8 cellular contexts compared by ENCODE assay signal in genomic region chr12:91406920-91407341, GRCh38.
A peak's percentile ranks its signal among the peaks of the same experiment; 100 is the strongest.
DNase-seq lines count a peak whose midpoint lies in the region; ATAC-seq and TF ChIP-seq lines count a peak whose summit lies in the region.

No MANE protein-coding gene starts in this region.

- in situ Hi-C loops in SK-MEL-5 (cut with HindIII; ENCODE audit: low pct_unique_long_range_greater_than_20kb, low sequenced_read_pairs), result no loop called here

- no peak overlapping the region for H3K27ac Mint-ChIP-seq in activated CD4-positive, alpha-beta T cell treated with anti-CD3 and anti-CD28 coated beads for 36 hours
- H3K27ac Mint-ChIP-seq in activated CD4-positive, alpha-beta T cell treated with anti-CD3 and anti-CD28 coated beads, Interleukin-2, amount 10 ng/mL, durations not matched to agents 7 days and 5 days, result no peak overlapping the region
- no peak overlapping the region for H3K27ac Mint-ChIP-seq in natural killer cell treated with Interleukin-12 subunit alpha and Interleukin-12 subunit beta and Interleukin-15 and Interleukin-18, amount 100 ng/mL, for 72 hours
- no peak overlapping the region for H3K27ac Mint-ChIP-seq in osteocyte (ENCODE audit: unreplicated experiment)

- intact Hi-C loops in activated CD4-positive, alpha-beta T cell treated with anti-CD3 and anti-CD28 coated beads for 36 hours (cut with DNase I, micrococcal nuclease), result no loop called here

- H3K4me1 ChIP-seq in BE2C, result no peaks in the 10 kb centered on the region

- ATAC-seq in activated CD4-positive, alpha-beta T cell treated with anti-CD3 and anti-CD28 coated beads for 36 hours, result peak; percentile 42
- peak; percentile 83 for ATAC-seq in HG02852 (IDR thresholded peaks at IDR 0.05; ENCODE audit: unreplicated experiment)
- peak; percentile 9 to 68 for ATAC-seq in natural killer cell treated with Interleukin-12 subunit alpha and Interleukin-12 subunit beta and Interleukin-15 and Interleukin-18, amount 100 ng/mL, for 72 hours

- no peaks in the 10 kb centered on the region for H3K36me3 ChIP-seq in BE2C

- no peaks in the 10 kb centered on the region for H3K9me3 ChIP-seq in BE2C

- H3K27me3 Mint-ChIP-seq in activated CD4-positive, alpha-beta T cell treated with anti-CD3 and anti-CD28 coated beads for 36 hours, result peaks cover 3% of the 10 kb centered on the region
- H3K27me3 Mint-ChIP-seq in activated CD4-positive, alpha-beta T cell treated with anti-CD3 and anti-CD28 coated beads, Interleukin-2, amount 10 ng/mL, durations not matched to agents 7 days and 5 days, result no peaks in the 10 kb centered on the region
- H3K27me3 Mint-ChIP-seq in natural killer cell treated with Interleukin-12 subunit alpha and Interleukin-12 subunit beta and Interleukin-15 and Interleukin-18, amount 100 ng/mL, for 72 hours, result peaks cover 16 to 26% of the 10 kb centered on the region in 2 donors
- H3K27me3 Mint-ChIP-seq in osteocyte (ENCODE audit: unreplicated experiment), result no peaks in the 10 kb centered on the region

- no peaks in the 10 kb centered on the region for H3K27me3 ChIP-seq in BE2C

- peak; percentile 21 for DNase-seq in activated CD4-positive, alpha-beta T cell treated with anti-CD3 and anti-CD28 coated beads for 36 hours
- DNase-seq in activated CD4-positive, alpha-beta T cell treated with anti-CD3 and anti-CD28 coated beads, Interleukin-2, amount 10 ng/mL, durations not matched to agents 7 days and 5 days, result no peak
- DNase-seq in SK-MEL-5 (ENCODE audit: low read depth, low spot score), result peak; percentile 64
- no peak for DNase-seq in natural killer cell treated with Interleukin-12 subunit alpha and Interleukin-12 subunit beta and Interleukin-15 and Interleukin-18, amount 100 ng/mL, for 72 hours (ENCODE audit: low spot score)
- no peak for DNase-seq in osteocyte (ENCODE audit: extremely low spot score, unreplicated experiment)
- no peak for DNase-seq in BE2C
- DNase-seq in SIG-M5 treated with dmso at 0.1 percent for 504 hours (lab: John Stamatoyannopoulos, UW; ENCODE audit: unreplicated experiment), result no peak

- no peaks in the 10 kb centered on the region for H3K9me3 Mint-ChIP-seq in activated CD4-positive, alpha-beta T cell treated with anti-CD3 and anti-CD28 coated beads for 36 hours (ENCODE audit: low read depth)
- H3K9me3 Mint-ChIP-seq in activated CD4-positive, alpha-beta T cell treated with anti-CD3 and anti-CD28 coated beads, Interleukin-2, amount 10 ng/mL, durations not matched to agents 7 days and 5 days, result no peaks in the 10 kb centered on the region
- no peaks in the 10 kb centered on the region for H3K9me3 Mint-ChIP-seq in natural killer cell treated with Interleukin-12 subunit alpha and Interleukin-12 subunit beta and Interleukin-15 and Interleukin-18, amount 100 ng/mL, for 72 hours
- no peaks in the 10 kb centered on the region for H3K9me3 Mint-ChIP-seq in osteocyte (ENCODE audit: unreplicated experiment)

- H3K4me3 ChIP-seq in BE2C (ENCODE audit: low read depth, low read length), result no peak overlapping the region

- CTCF ChIA-PET in activated CD4-positive, alpha-beta T cell treated with anti-CD3 and anti-CD28 coated beads for 36 hours (lab: Charles Lee), result interaction anchor here (1.2 kb wide), 1 partner anchor 26 kb away, joined by 4 read pairs; no protein-coding TSS in a partner anchor
- CTCF ChIA-PET in activated CD4-positive, alpha-beta T cell treated with anti-CD3 and anti-CD28 coated beads, Interleukin-2, amount 10 ng/mL, durations not matched to agents 7 days and 5 days (lab: Charles Lee), result no interaction called here

- no peak overlapping the region for H3K4me3 Mint-ChIP-seq in activated CD4-positive, alpha-beta T cell treated with anti-CD3 and anti-CD28 coated beads for 36 hours
- no peak overlapping the region for H3K4me3 Mint-ChIP-seq in activated CD4-positive, alpha-beta T cell treated with anti-CD3 and anti-CD28 coated beads, Interleukin-2, amount 10 ng/mL, durations not matched to agents 7 days and 5 days
- H3K4me3 Mint-ChIP-seq in natural killer cell treated with Interleukin-12 subunit alpha and Interleukin-12 subunit beta and Interleukin-15 and Interleukin-18, amount 100 ng/mL, for 72 hours, result no peak overlapping the region
- H3K4me3 Mint-ChIP-seq in osteocyte (ENCODE audit: unreplicated experiment), result no peak overlapping the region

- H3K36me3 Mint-ChIP-seq in activated CD4-positive, alpha-beta T cell treated with anti-CD3 and anti-CD28 coated beads for 36 hours (ENCODE audit: low read depth), result no peaks in the 10 kb centered on the region
- no peaks in the 10 kb centered on the region for H3K36me3 Mint-ChIP-seq in activated CD4-positive, alpha-beta T cell treated with anti-CD3 and anti-CD28 coated beads, Interleukin-2, amount 10 ng/mL, durations not matched to agents 7 days and 5 days (ENCODE audit: low read depth)
- H3K36me3 Mint-ChIP-seq in natural killer cell treated with Interleukin-12 subunit alpha and Interleukin-12 subunit beta and Interleukin-15 and Interleukin-18, amount 100 ng/mL, for 72 hours, result no peaks in the 10 kb centered on the region
- no peaks in the 10 kb centered on the region for H3K36me3 Mint-ChIP-seq in osteocyte (ENCODE audit: unreplicated experiment)

- POLR2A ChIA-PET in activated CD4-positive, alpha-beta T cell treated with anti-CD3 and anti-CD28 coated beads for 36 hours (lab: Charles Lee), result no interaction called here
- POLR2A ChIA-PET in activated CD4-positive, alpha-beta T cell treated with anti-CD3 and anti-CD28 coated beads, Interleukin-2, amount 10 ng/mL, durations not matched to agents 7 days and 5 days (lab: Charles Lee), result no interaction called here

- no peak for TF ChIP-seq CTCF in osteocyte (IDR thresholded peaks at IDR 0.05)
- no peak for TF ChIP-seq CTCF in BE2C (IDR thresholded peaks at IDR 0.05; ENCODE audit: low read depth, low read length)

- peaks cover 4% of the 10 kb centered on the region for H3K4me1 Mint-ChIP-seq in activated CD4-positive, alpha-beta T cell treated with anti-CD3 and anti-CD28 coated beads for 36 hours
- peaks cover 2% of the 10 kb centered on the region for H3K4me1 Mint-ChIP-seq in activated CD4-positive, alpha-beta T cell treated with anti-CD3 and anti-CD28 coated beads, Interleukin-2, amount 10 ng/mL, durations not matched to agents 7 days and 5 days
- H3K4me1 Mint-ChIP-seq in natural killer cell treated with Interleukin-12 subunit alpha and Interleukin-12 subunit beta and Interleukin-15 and Interleukin-18, amount 100 ng/mL, for 72 hours (ENCODE audit: low read depth in 2 of 2), result no peaks in the 10 kb centered on the region
- H3K4me1 Mint-ChIP-seq in osteocyte (ENCODE audit: unreplicated experiment), result no peaks in the 10 kb centered on the region

Comparison
In these comparisons a context has a peak if more than half of its experiments do, and no peak if none do; other contexts are left out.
1. DNase-seq: peak in activated CD4-positive, alpha-beta T cell treated with anti-CD3 and anti-CD28 coated beads for 36 hours (single experiment) and SK-MEL-5 (single experiment); none in activated CD4-positive, alpha-beta T cell treated with anti-CD3 and anti-CD28 coated beads, Interleukin-2, amount 10 ng/mL, durations not matched to agents 7 days and 5 days (single experiment), natural killer cell treated with Interleukin-12 subunit alpha and Interleukin-12 subunit beta and Interleukin-15 and Interleukin-18, amount 100 ng/mL, for 72 hours (single experiment), osteocyte (single experiment), BE2C (single experiment) and SIG-M5 treated with dmso at 0.1 percent for 504 hours (single experiment).
2. Peak in every context shown above with its lines, with median percentiles within 50 percentile points of each other: ATAC-seq.